Comparison of ENCODE assay signal across 8 cellular contexts in the genomic region with DNA sequence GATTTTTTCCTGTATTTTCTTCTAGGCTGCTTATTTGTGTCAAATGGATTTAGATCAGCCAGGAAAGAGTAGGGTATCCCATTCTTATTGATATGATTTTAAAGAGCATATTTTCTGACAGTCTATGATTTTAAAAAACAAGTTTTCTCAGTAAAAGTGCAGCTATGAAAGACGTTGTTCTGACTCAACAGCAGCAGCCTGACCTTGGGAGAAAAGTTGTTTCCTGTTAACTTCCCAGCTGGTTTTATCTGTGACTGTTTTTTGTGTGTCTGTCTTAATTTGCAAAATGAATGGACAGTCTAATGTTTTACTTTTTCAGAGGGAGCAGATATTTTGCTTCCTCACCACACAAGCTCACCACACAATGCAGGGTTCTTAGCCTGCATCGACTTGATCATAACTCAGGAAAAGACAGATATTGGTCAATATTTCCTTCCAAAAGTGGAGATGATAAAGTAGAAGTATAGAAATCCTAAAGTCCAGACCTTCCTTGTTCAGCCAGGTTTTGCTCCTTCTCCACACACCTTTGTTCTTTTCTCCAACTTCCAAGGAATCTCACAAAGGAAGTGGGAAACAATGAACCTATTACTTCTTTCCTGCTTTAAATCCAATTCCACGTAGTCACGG. TPM values are rescaled to one million over a fixed set of nuclear protein-coding genes. Genes with fewer than 3 reads are reported as not detected.
DNase-seq lines count a peak whose midpoint lies in the region; ATAC-seq and TF ChIP-seq lines count a peak whose summit lies in the region.

No MANE protein-coding gene starts in this region.

- H3K4me3 ChIP-seq in thoracic aorta: peak overlapping the region; percentile 81

- no peak for ATAC-seq in thoracic aorta (ENCODE audit: insufficient number of reproducible peaks, low FRiP score, low read depth)
- ATAC-seq in GM19351 (IDR thresholded peaks at IDR 0.05; ENCODE audit: unreplicated experiment): no peak
- ATAC-seq in HG03457 (IDR thresholded peaks at IDR 0.05; ENCODE audit: unreplicated experiment): no peak

- H3K36me3 ChIP-seq in thoracic aorta: no peaks in the 10 kb centered on the region

- H3K4me1 ChIP-seq in thoracic aorta (ENCODE audit: control insufficient read depth in 1 of 2, low read depth in 2 of 2): peaks cover 2 to 21% of the 10 kb centered on the region in 2 donors

- H3K27me3 ChIP-seq in thoracic aorta (replicated peaks; ENCODE audit: insufficient read depth): no peaks in the 10 kb centered on the region

- no peak for TF ChIP-seq CTCF in thoracic aorta (IDR thresholded peaks at IDR 0.05)

- H3K9me3 ChIP-seq in thoracic aorta: no peaks in the 10 kb centered on the region

- peak; percentile 14 for DNase-seq in A172 (ENCODE audit: low spot score)
- peak; percentile 39 for DNase-seq in HCEC 1CT
- peak; percentile 81 for DNase-seq in amniotic epithelial cell (ENCODE audit: low read depth)
- peak; percentile 48 for DNase-seq in kidney tubule cell (ENCODE audit: low spot score)
- DNase-seq in thoracic aorta (ENCODE audit: low spot score): no peak
- no peak for DNase-seq in NCI-H1105 treated with DMSO at 0.1 percent for 48 hours (lab: John Stamatoyannopoulos, UW)

- peak overlapping the region; percentile 87 for H3K27ac ChIP-seq in thoracic aorta

RNA-seq across cellular contexts. Expression of a gene that starts 0.7 kb away (rescaled TPM):
- total RNA-seq in A172 (2014; rRNA removed; shearing (Covaris generic)): 7.1 and 8.9 TPM in 2 replicates
- 10 to 100 TPM in 1 of 2 donors, 1 to 10 TPM in 1; 5.8 to 26.9 TPM for total RNA-seq in thoracic aorta

RNA-seq across cellular contexts. Expression of a gene that starts 58.2 kb away (rescaled TPM):
- total RNA-seq in A172 (2014; rRNA removed; shearing (Covaris generic)): not detected in 2 replicates
- total RNA-seq in thoracic aorta: 10 to 100 TPM; 34.0 to 71.4 TPM

Comparison
In these comparisons a context has a peak if more than half of its experiments do, and no peak if none do; other contexts are left out.
1. DNase-seq: peak in A172 (single experiment), HCEC 1CT (single experiment), amniotic epithelial cell (single experiment) and kidney tubule cell (single experiment); none in thoracic aorta (single experiment) and NCI-H1105 treated with DMSO at 0.1 percent for 48 hours (single experiment).
2. RNA of a gene that starts 58.2 kb away (total RNA-seq): 34.0 to 71.4 TPM in thoracic aorta; not detected in A172; every median in the first group is over 10 times any median in the second.